ENCODE assay signal across 1 cellular context in the genomic region with DNA sequence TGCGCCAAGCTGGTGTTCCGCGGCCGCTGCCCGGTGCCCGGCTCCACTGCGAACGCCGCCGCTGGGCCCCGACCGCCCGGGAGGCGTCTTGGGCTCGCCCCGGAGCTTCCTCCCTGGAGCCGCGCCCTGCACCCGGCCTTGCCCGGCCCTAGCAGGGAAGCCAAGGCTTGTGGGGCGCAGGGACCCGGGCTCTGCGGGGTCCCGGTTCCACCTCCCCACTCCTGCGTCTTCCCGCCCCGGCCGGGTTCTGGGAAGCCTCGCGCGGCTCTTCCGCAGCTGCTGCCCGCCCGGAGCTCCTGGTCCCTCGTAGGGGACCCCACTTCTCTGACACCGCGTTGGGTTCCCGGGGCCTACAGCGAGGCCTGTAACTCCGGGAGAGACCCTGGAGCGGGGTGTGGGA.
TF ChIP-seq lines count a peak whose summit lies in the region.

No MANE protein-coding gene starts in this region.

TF ChIP-seq in K562, 482 proteins besides CTCF, POLR2A, EP300 and RAD21:
- peak; percentile 54 for TF ChIP-seq GABPA (tag; conservative IDR thresholded peaks at IDR 0.05; ENCODE audit: low read depth)
